ENCODE assay signal across 31 cellular contexts in the genomic region with DNA sequence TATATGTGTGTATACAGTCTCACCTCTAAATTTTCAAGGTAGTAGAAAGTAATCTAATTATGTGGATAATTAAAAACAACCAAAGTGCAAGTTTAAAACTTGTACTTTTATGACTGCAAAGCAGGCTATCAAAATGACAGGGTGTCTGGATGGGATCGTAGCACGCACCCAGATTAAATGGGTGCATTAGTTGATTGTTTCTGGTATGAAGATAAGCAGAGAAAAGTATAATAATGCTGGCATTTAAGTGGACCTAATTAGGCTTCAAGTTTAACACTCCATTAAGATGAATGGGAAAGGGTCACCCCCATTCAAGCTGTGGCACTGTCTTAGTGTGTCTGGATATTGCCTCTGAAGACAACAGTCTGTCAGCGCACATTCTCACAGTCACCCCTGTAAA.
"Had no signal": no experiment of that assay in that cellular context is flagged by ENCODE, and none has a peak within 500 bp of the region (broad histone marks: within the 10 kb centered on the region; RNA-seq: fewer than 3 reads in every experiment).

No MANE protein-coding gene starts in this region.

- H3K4me1 ChIP-seq: breast epithelium, Peyer's patch, SJSA1 had no signal

- DNase-seq: activated CD4-positive, alpha-beta T cell treated with anti-CD3 and anti-CD28 coated beads, Interleukin-2, amount 10 ng/mL, durations not matched to agents 24 days and 14 days; activated CD4-positive, alpha-beta T cell treated with anti-CD3 and anti-CD28 coated beads, Interleukin-2, amount 50 U/mL, for 4 hours; activated CD8-positive, alpha-beta T cell treated with anti-CD3 and anti-CD28 coated beads for 36 hours; activated effector memory CD4-positive, alpha-beta T cell treated with anti-CD3 and anti-CD28 coated beads, Interleukin-2, amount 50 U/mL, for 16 hours; activated naive CD4-positive, alpha-beta T cell; activated naive CD4-positive, alpha-beta T cell treated with anti-CD3 and anti-CD28 coated beads, Interleukin-2, amount 50 U/mL, for 16 hours; activated naive CD8-positive, alpha-beta T cell treated with anti-CD3 and anti-CD28 coated beads for 36 hours; activated T-cell treated with anti-CD3 and anti-CD28 coated beads, Interleukin-2, amount 50 U/mL, for 1 hour; activated T-cell treated with anti-CD3 and anti-CD28 coated beads, Interleukin-2, amount 50 U/mL, for 72 hours; amniotic stem cell; aorta; Karpas-422; NCI-H1105; NCI-H1417 treated with DMSO at 0.1 percent for 48 hours; NCI-H187 treated with DMSO at 0.1 percent for 48 hours; NCI-H2081; NCI-H2171 treated with DMSO at 0.1 percent for 48 hours; NCI-H2227 treated with DMSO at 0.1 percent for 48 hours; NCI-H446; NCI-H510A treated with DMSO at 0.1 percent for 48 hours; NCI-H526 treated with DMSO at 0.1 percent for 48 hours; NCI-H774; Peyer's patch; RPMI8226; SHP77 treated with DMSO at 0.1 percent for 48 hours; SW 1271; T-helper 1 cell; T-helper 2 cell; T-helper 9 cell had no signal

- H3K9me3 ChIP-seq: breast epithelium, Peyer's patch, SJSA1 had no signal

- ATAC-seq: activated CD8-positive, alpha-beta T cell treated with anti-CD3 and anti-CD28 coated beads for 36 hours had no signal

- H3K27ac ChIP-seq: breast epithelium, Peyer's patch, SJSA1 had no signal

- H3K27me3 ChIP-seq: breast epithelium, Peyer's patch, SJSA1 had no signal

- H3K4me3 ChIP-seq: breast epithelium, Peyer's patch, SJSA1 had no signal

- H3K36me3 ChIP-seq: breast epithelium, Peyer's patch, SJSA1 had no signal
